Comparison of ENCODE assay signal across 13 cellular contexts in genomic region chr20:33693741-33694645, GRCh38. TPM values are rescaled to one million over a fixed set of nuclear protein-coding genes. Genes with fewer than 3 reads are reported as not detected.
DNase-seq lines count a peak whose midpoint lies in the region; ATAC-seq and TF ChIP-seq lines count a peak whose summit lies in the region.
"Had no signal": no experiment of that assay in that cellular context is flagged by ENCODE, and none has a peak within 500 bp of the region (broad histone marks: within the 10 kb centered on the region; RNA-seq: fewer than 3 reads in every experiment).

No MANE protein-coding gene starts in this region.

- no peak for ATAC-seq in stimulated activated effector memory CD8-positive, alpha-beta T cell treated with anti-CD3 and anti-CD28 coated beads, Interleukin-12 subunit alpha, Interleukin-12 subunit beta, amount 100 ng/mL, for 72 hours

- peak overlapping the region; percentile 81 to 95 (median 94) for H3K27ac Mint-ChIP-seq in brain
- H3K27ac Mint-ChIP-seq in stimulated activated effector memory CD8-positive, alpha-beta T cell treated with anti-CD3 and anti-CD28 coated beads, Interleukin-12 subunit alpha, Interleukin-12 subunit beta, amount 100 ng/mL, for 72 hours: peak overlapping the region; percentile 77
- H3K27ac Mint-ChIP-seq: activated naive CD4-positive, alpha-beta T cell treated with anti-CD3 and anti-CD28 coated beads for 36 hours; immature natural killer cell had no signal

- H3K4me3 Mint-ChIP-seq in brain: peak overlapping the region in 4 of 5 experiments; percentile 0 to 58 (median 22)
- H3K4me3 Mint-ChIP-seq in stimulated activated effector memory CD8-positive, alpha-beta T cell treated with anti-CD3 and anti-CD28 coated beads, Interleukin-12 subunit alpha, Interleukin-12 subunit beta, amount 100 ng/mL, for 72 hours: no peak overlapping the region
- H3K4me3 Mint-ChIP-seq: activated naive CD4-positive, alpha-beta T cell treated with anti-CD3 and anti-CD28 coated beads for 36 hours; immature natural killer cell had no signal

- peaks cover 3% of the 10 kb centered on the region for H3K27me3 Mint-ChIP-seq in brain

- H3K27me3 ChIP-seq in HAP-1 (ENCODE audit: low read depth): no peaks in the 10 kb centered on the region
- H3K27me3 ChIP-seq: Peyer's patch had no signal

- H3K4me1 ChIP-seq in HAP-1: no peaks in the 10 kb centered on the region
- H3K4me1 ChIP-seq: Peyer's patch had no signal

- no peak overlapping the region for H3K4me3 ChIP-seq in HAP-1
- H3K4me3 ChIP-seq: Peyer's patch had no signal

- H3K9me3 Mint-ChIP-seq in brain: peaks cover 5 to 19% (median 12%) of the 10 kb centered on the region in 5 experiments
- H3K9me3 Mint-ChIP-seq in stimulated activated effector memory CD8-positive, alpha-beta T cell treated with anti-CD3 and anti-CD28 coated beads, Interleukin-12 subunit alpha, Interleukin-12 subunit beta, amount 100 ng/mL, for 72 hours: no peaks in the 10 kb centered on the region
- H3K9me3 Mint-ChIP-seq: immature natural killer cell had no signal

- in situ Hi-C loops in HAP-1 (cut with MboI; ENCODE audit: low sequenced_read_pairs): no loop called here

- TF ChIP-seq RAD21 in Ishikawa (IDR thresholded peaks at IDR 0.05; ENCODE audit: low read depth): no peak; the same call in 1 of the 2 replicates

- no peaks in the 10 kb centered on the region for H3K36me3 ChIP-seq in HAP-1 (replicated peaks)
- H3K36me3 ChIP-seq: Peyer's patch had no signal

- no peak for TF ChIP-seq CTCF in brain (conservative IDR thresholded peaks at IDR 0.05)

- peaks cover 4% of the 10 kb centered on the region; the same call in 1 of the 2 replicates for H3K9me3 ChIP-seq in HAP-1
- H3K9me3 ChIP-seq: Peyer's patch had no signal

- peaks cover 35% of the 10 kb centered on the region for H3K4me1 Mint-ChIP-seq in brain
- peaks cover 12% of the 10 kb centered on the region for H3K4me1 Mint-ChIP-seq in stimulated activated effector memory CD8-positive, alpha-beta T cell treated with anti-CD3 and anti-CD28 coated beads, Interleukin-12 subunit alpha, Interleukin-12 subunit beta, amount 100 ng/mL, for 72 hours

- peak; percentile 97 for TF ChIP-seq EP300 in Ishikawa (IDR thresholded peaks at IDR 0.05; ENCODE audit: borderline replicate concordance)

- DNase-seq in left kidney (ENCODE audit: low read depth, low spot score) (peak; percentile 38), HAP-1 (ENCODE audit: low spot score in 2 of 2) (no peak), GM19238 (ENCODE audit: insufficient read length, low spot score) (no peak), SHP77 (lab: John Stamatoyannopoulos, UW) (no peak), NCI-H2227 (lab: John Stamatoyannopoulos, UW; ENCODE audit: unreplicated experiment) (no peak)
- no peak for DNase-seq in stimulated activated effector memory CD8-positive, alpha-beta T cell treated with anti-CD3 and anti-CD28 coated beads, Interleukin-12 subunit alpha, Interleukin-12 subunit beta, amount 100 ng/mL, for 72 hours (ENCODE audit: low spot score in 2 of 2)
- DNase-seq: activated CD4-positive, CD25-positive, alpha-beta regulatory T cell treated with anti-CD3 and anti-CD28 coated beads, Interleukin-2, amount 50 U/mL, for 72 hours; activated naive CD4-positive, alpha-beta T cell treated with anti-CD3 and anti-CD28 coated beads for 36 hours; immature natural killer cell; NCI-H1048; Peyer's patch had no signal

- peaks cover 10% of the 10 kb centered on the region for H3K36me3 Mint-ChIP-seq in brain
- peaks cover 4% of the 10 kb centered on the region for H3K36me3 Mint-ChIP-seq in stimulated activated effector memory CD8-positive, alpha-beta T cell treated with anti-CD3 and anti-CD28 coated beads, Interleukin-12 subunit alpha, Interleukin-12 subunit beta, amount 100 ng/mL, for 72 hours

TF ChIP-seq in Ishikawa, 13 proteins besides CTCF, POLR2A, EP300 and RAD21:
- TF ChIP-seq TCF12 (IDR thresholded peaks at IDR 0.05; ENCODE audit: low read depth): peak; percentile 98
- TF ChIP-seq USF1 (IDR thresholded peaks at IDR 0.05): no peak
- TF ChIP-seq TAF1 (IDR thresholded peaks at IDR 0.05; ENCODE audit: low read depth): no peak
- TF ChIP-seq MAX (IDR thresholded peaks at IDR 0.05): peak; percentile 80
- TF ChIP-seq YY1 (IDR thresholded peaks at IDR 0.05; ENCODE audit: low read depth): no peak
- TF ChIP-seq EGR1 (IDR thresholded peaks at IDR 0.05): peak; percentile 73; the same call in 1 of the 2 replicates
- TF ChIP-seq NFIC (IDR thresholded peaks at IDR 0.05): peak; percentile 92
- TF ChIP-seq CEBPB (IDR thresholded peaks at IDR 0.05): no peak
- TF ChIP-seq ZBTB7A (IDR thresholded peaks at IDR 0.05; ENCODE audit: low read depth): peak; percentile 81
- peak; percentile 86 for TF ChIP-seq FOXM1 (IDR thresholded peaks at IDR 0.05; ENCODE audit: borderline replicate concordance, low read depth)
- TF ChIP-seq REST (IDR thresholded peaks at IDR 0.05; ENCODE audit: low read depth): no peak
- TF ChIP-seq TEAD4 (IDR thresholded peaks at IDR 0.05): peak; percentile 79

RNA-seq across cellular contexts. Expression of gene E2F1, which starts 7.8 kb away (rescaled TPM):
- polyA plus RNA-seq in brain (ENCODE audit: insufficient read depth, low read depth, low replicate concordance): 73.1 TPM

RNA-seq across cellular contexts. Expression of gene NECAB3, which starts 19.8 kb away (rescaled TPM):
- 75.9 TPM for polyA plus RNA-seq in brain (ENCODE audit: insufficient read depth, low read depth, low replicate concordance)

RNA-seq across cellular contexts. Expression of gene PXMP4, which starts 26.1 kb away (rescaled TPM):
- 23.5 TPM for polyA plus RNA-seq in brain (ENCODE audit: insufficient read depth, low read depth, low replicate concordance)

RNA-seq across cellular contexts. Expression of gene ACTL10, which starts 27.2 kb away (rescaled TPM):
- polyA plus RNA-seq in brain (ENCODE audit: insufficient read depth, low read depth, low replicate concordance): 1.4 TPM

RNA-seq across cellular contexts. Expression of gene C20orf144, which starts 31.9 kb away (rescaled TPM):
- polyA plus RNA-seq in brain (ENCODE audit: insufficient read depth, low read depth, low replicate concordance): 0.14 TPM
